Comparison of ENCODE assay signal across 8 cellular contexts in the genomic region with DNA sequence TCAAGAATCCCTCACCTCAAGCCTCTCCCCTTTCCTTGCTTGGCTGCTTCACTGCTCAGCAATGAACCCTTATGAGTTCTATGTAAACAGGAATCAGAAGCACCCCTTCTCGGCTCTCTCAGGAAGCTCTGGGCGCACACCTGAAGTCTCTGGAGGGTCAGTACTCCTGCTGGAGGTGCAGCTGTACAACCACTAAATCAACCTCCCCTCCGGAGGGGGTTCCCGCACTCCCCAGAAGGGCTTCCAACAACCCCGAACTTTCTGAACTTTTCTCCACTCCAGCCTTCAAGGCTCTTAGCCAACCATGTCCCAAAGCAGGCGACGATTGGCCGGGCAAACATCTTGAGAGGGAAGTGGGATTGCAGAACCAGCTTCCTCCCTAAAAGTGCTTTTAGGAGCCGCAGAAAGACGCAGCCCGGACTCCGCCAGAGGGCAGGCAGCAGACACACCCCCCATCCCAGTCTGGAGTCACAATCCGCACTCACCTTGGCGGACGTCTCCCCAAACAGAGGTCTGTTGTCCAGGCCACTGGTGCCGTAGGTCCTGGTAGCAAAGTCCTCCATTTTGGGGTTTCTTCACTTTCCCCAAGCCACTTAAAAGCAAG. TPM values are rescaled to one million over a fixed set of nuclear protein-coding genes. Genes with fewer than 3 reads are reported as not detected.
DNase-seq lines count a peak whose midpoint lies in the region; ATAC-seq and TF ChIP-seq lines count a peak whose summit lies in the region.

No MANE protein-coding gene starts in this region.

- peak overlapping the region; percentile 97 for H3K27ac Mint-ChIP-seq in stimulated activated naive CD8-positive, alpha-beta T cell treated with anti-CD3 and anti-CD28 coated beads, Interleukin-15, Interleukin-2, amounts not matched to agents 100 ng/mL and 50 ng/mL, for 24 hours

- no peaks in the 10 kb centered on the region for H3K9me3 ChIP-seq in lung (ENCODE audit: control insufficient read depth in 2 of 2, insufficient read depth in 1 of 2, low read length in 1 of 2)

- H3K27me3 Mint-ChIP-seq in stimulated activated naive CD8-positive, alpha-beta T cell treated with anti-CD3 and anti-CD28 coated beads, Interleukin-15, Interleukin-2, amounts not matched to agents 100 ng/mL and 50 ng/mL, for 24 hours = no peaks in the 10 kb centered on the region

- WGBS in lung, 2 donors = 1% methylated on average over 16 of the region's 16 CpGs

- H3K4me1 Mint-ChIP-seq in stimulated activated naive CD8-positive, alpha-beta T cell treated with anti-CD3 and anti-CD28 coated beads, Interleukin-15, Interleukin-2, amounts not matched to agents 100 ng/mL and 50 ng/mL, for 24 hours (ENCODE audit: low read depth) = peaks cover 51% of the 10 kb centered on the region

- no peaks in the 10 kb centered on the region for H3K9me3 Mint-ChIP-seq in stimulated activated naive CD8-positive, alpha-beta T cell treated with anti-CD3 and anti-CD28 coated beads, Interleukin-15, Interleukin-2, amounts not matched to agents 100 ng/mL and 50 ng/mL, for 24 hours

- no peaks in the 10 kb centered on the region for H3K27me3 ChIP-seq in lung (ENCODE audit: control insufficient read depth, insufficient read depth)

- H3K36me3 Mint-ChIP-seq in stimulated activated naive CD8-positive, alpha-beta T cell treated with anti-CD3 and anti-CD28 coated beads, Interleukin-15, Interleukin-2, amounts not matched to agents 100 ng/mL and 50 ng/mL, for 24 hours (ENCODE audit: low read depth) = peaks cover 38% of the 10 kb centered on the region

- DNase-seq in AG08395 (ENCODE audit: low spot score) (peak; percentile 54), HT1080 (ENCODE audit: low read depth) (peak; percentile 39), UCSD-AML1 (lab: John Stamatoyannopoulos, UW; ENCODE audit: unreplicated experiment) (peak; percentile 38), lung (ENCODE audit: low spot score) (peak; percentile 90)
- DNase-seq in effector CD4-positive, alpha-beta T cell = peak; percentile 23

- peak overlapping the region; percentile 42 to 98 for H3K27ac ChIP-seq in lung (ENCODE audit: low read depth in 1 of 2, low read length in 1 of 2)

- peak overlapping the region; percentile 97 for H3K4me3 Mint-ChIP-seq in stimulated activated naive CD8-positive, alpha-beta T cell treated with anti-CD3 and anti-CD28 coated beads, Interleukin-15, Interleukin-2, amounts not matched to agents 100 ng/mL and 50 ng/mL, for 24 hours

- H3K4me1 ChIP-seq in lung (ENCODE audit: control insufficient read depth in 2 of 2, insufficient read depth in 2 of 2, low read length in 2 of 2) = peaks cover 0 to 5% of the 10 kb centered on the region in 2 donors

- H3K36me3 ChIP-seq in lung (ENCODE audit: control insufficient read depth in 2 of 2, insufficient read depth in 2 of 2, low read length in 2 of 2) = no peaks in the 10 kb centered on the region

- peak overlapping the region; percentile 96 for H3K4me3 ChIP-seq in lung

- peak; percentile 5 for ATAC-seq in GM18909 (IDR thresholded peaks at IDR 0.05; ENCODE audit: poor library complexity, unreplicated experiment)
- peak; percentile 64 for ATAC-seq in lung (ENCODE audit: insufficient read depth, low FRiP score)
- no peak for ATAC-seq in HG03280 (IDR thresholded peaks at IDR 0.05; ENCODE audit: unreplicated experiment)

- TF ChIP-seq CTCF in lung (IDR thresholded peaks at IDR 0.05; ENCODE audit: control extremely low read depth, extremely low read depth) = no peak

RNA-seq across cellular contexts. Expression of a gene that starts 0.5 kb away (rescaled TPM):
- 33.0 and 34.4 TPM in 2 replicates for total RNA-seq in HT1080 (2014; rRNA removed; shearing (Covaris generic))
- polyA plus RNA-seq in HT1080 (2015; cell fraction: cytosol; rRNA removed) = 39.0 and 41.0 TPM in 2 replicates
- polyA plus RNA-seq in HT1080 (2015; cell fraction: nucleus; rRNA removed) = 32.2 and 33.0 TPM in 2 replicates
- total RNA-seq in lung = 10 to 100 TPM; 79.6 to 90.5 TPM
- 100 to 1,000 TPM in 1 of 2 donors, 10 to 100 TPM in 1; 58.1 to 120 TPM for polyA plus RNA-seq in lung

Comparison
In these comparisons a context has a peak if more than half of its experiments do, and no peak if none do; other contexts are left out.
1. DNase-seq: peak in every context shown above with its lines; median percentile 90 in lung; 54 in AG08395; 39 in HT1080; 38 in UCSD-AML1; 23 in effector CD4-positive, alpha-beta T cell.